9 cellular contexts compared by ENCODE assay signal in genomic region chr2:10911291-10912075, GRCh38. TPM values are rescaled to one million over a fixed set of nuclear protein-coding genes. Genes with fewer than 3 reads are reported as not detected.
A peak's percentile ranks its signal among the peaks of the same experiment; 100 is the strongest.
DNase-seq lines count a peak whose midpoint lies in the region; ATAC-seq and TF ChIP-seq lines count a peak whose summit lies in the region.
"Had no signal": no experiment of that assay in that cellular context is flagged by ENCODE, and none has a peak within 500 bp of the region (broad histone marks: within the 10 kb centered on the region; RNA-seq: fewer than 3 reads in every experiment).

A gene with protein sequence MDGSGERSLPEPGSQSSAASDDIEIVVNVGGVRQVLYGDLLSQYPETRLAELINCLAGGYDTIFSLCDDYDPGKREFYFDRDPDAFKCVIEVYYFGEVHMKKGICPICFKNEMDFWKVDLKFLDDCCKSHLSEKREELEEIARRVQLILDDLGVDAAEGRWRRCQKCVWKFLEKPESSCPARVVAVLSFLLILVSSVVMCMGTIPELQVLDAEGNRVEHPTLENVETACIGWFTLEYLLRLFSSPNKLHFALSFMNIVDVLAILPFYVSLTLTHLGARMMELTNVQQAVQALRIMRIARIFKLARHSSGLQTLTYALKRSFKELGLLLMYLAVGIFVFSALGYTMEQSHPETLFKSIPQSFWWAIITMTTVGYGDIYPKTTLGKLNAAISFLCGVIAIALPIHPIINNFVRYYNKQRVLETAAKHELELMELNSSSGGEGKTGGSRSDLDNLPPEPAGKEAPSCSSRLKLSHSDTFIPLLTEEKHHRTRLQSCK (plus strand): TSS chr2:10911934. CDS start chr2:10912427, 493 bp downstream.

- no peaks in the 10 kb centered on the region for H3K9me3 Mint-ChIP-seq in stimulated activated memory B cell treated with anti-CD40 and anti-IgM and Interleukin-4, amounts not matched to agents 10 μg/mL and 1 μg/mL and 100 μg/mL, for 72 hours
- H3K9me3 Mint-ChIP-seq: central memory CD8-positive, alpha-beta T cell had no signal

- TF ChIP-seq CTCF in AG09319 (IDR thresholded peaks at IDR 0.05; ENCODE audit: low read depth, low read length) (peak; percentile 33), IMR-90 (conservative IDR thresholded peaks at IDR 0.05; ENCODE audit: low read depth, low read length) (peak; percentile 46)

- no peak within 1 kb of the TSS; the same call in 1 of the 2 replicates for H3K27ac ChIP-seq in IMR-90 (ENCODE audit: insufficient read depth, low read length)
- peak within 1 kb of the TSS; percentile 22 for H3K27ac ChIP-seq in SJCRH30

- H4K20me1 ChIP-seq in IMR-90 (ENCODE audit: insufficient read depth, low read length) = no peaks in the 10 kb centered on the region

- no peaks in the 10 kb centered on the region for H3K36me3 ChIP-seq in IMR-90 (ENCODE audit: control insufficient read depth, insufficient read depth, low read length)
- no peaks in the 10 kb centered on the region for H3K36me3 ChIP-seq in SJCRH30
- H3K36me3 ChIP-seq in neuron (ENCODE audit: insufficient read depth, low read length) = no peaks in the 10 kb centered on the region

- H2AK9ac ChIP-seq in IMR-90 (replicated peaks; ENCODE audit: low read depth, low read length, poor library complexity) = peak within 1 kb of the TSS; percentile 35

- peaks cover 0 to 23% of the 10 kb centered on the region in 2 experiments; a peak in 2 of 4 replicates for H3K79me1 ChIP-seq in IMR-90 (ENCODE audit: low read depth in 1 of 2, low read length in 2 of 2)

- H4K5ac ChIP-seq in IMR-90 (ENCODE audit: low read depth, low read length) = no peak within 1 kb of the TSS

- dilution Hi-C loops in IMR-90 (cut with HindIII; ENCODE audit: low sequenced_read_pairs, unreplicated experiment) = no loop called here

- TF ChIP-seq POLR2A in IMR-90 (IDR thresholded peaks at IDR 0.05; ENCODE audit: low read depth, low read length) = no peak

- H3K18ac ChIP-seq in IMR-90 (ENCODE audit: low read depth, low read length) = no peak within 1 kb of the TSS

- H3K23ac ChIP-seq in IMR-90 (ENCODE audit: low read depth, low read length) = 0 out of 2 replicates have a peak within 1 kb of the TSS, but pooled peaks have one; percentile 24

- peak within 1 kb of the TSS; percentile 44 for H2BK120ac ChIP-seq in IMR-90 (ENCODE audit: low read depth, low read length)

- H3K4ac ChIP-seq in IMR-90 (ENCODE audit: low read depth, low read length) = peak within 1 kb of the TSS; percentile 33; the same call in 1 of the 2 replicates

- POLR2A ChIA-PET in IMR-90 (lab: Charles Lee; ENCODE audit: unreplicated experiment) = no interaction called here

- no TSS peak for BruUV-seq in IMR-90 (replicated peaks; lab: Mats Ljungman, UMichigan)

- H2BK15ac ChIP-seq in IMR-90 (ENCODE audit: low read depth, low read length) = no peak within 1 kb of the TSS

- 14% methylated on average over 31 of the region's 53 CpGs; no CpG with 5 or more reads in 1 of the 2 experiments for WGBS in IMR-90 (ENCODE audit: extremely low coverage in 2 of 2, insufficient read length in 1 of 2), 2 experiments

- intact Hi-C loops in IMR-90 (cut with micrococcal nuclease) = loop anchor here (2.0 to 5.0 kb wide), 2 partner anchors 79 to 213 kb away; no protein-coding TSS in a partner anchor

- H2AFZ ChIP-seq in IMR-90 (replicated peaks; ENCODE audit: low read length, poor library complexity) = peak within 1 kb of the TSS; percentile 90
- H2AFZ ChIP-seq in neuron (ENCODE audit: low read depth, low read length) = peak within 1 kb of the TSS; percentile 75

- H3K4me1 Mint-ChIP-seq in stimulated activated memory B cell treated with anti-CD40 and anti-IgM and Interleukin-4, amounts not matched to agents 10 μg/mL and 1 μg/mL and 100 μg/mL, for 72 hours = no peaks in the 10 kb centered on the region
- H3K4me1 Mint-ChIP-seq: central memory CD8-positive, alpha-beta T cell had no signal

- H3K4me1 ChIP-seq in IMR-90 (ENCODE audit: control insufficient read depth, insufficient read depth, low read length) (no peaks in the 10 kb centered on the region), SJCRH30 (peaks cover 6% of the 10 kb centered on the region), neuron (ENCODE audit: insufficient read depth, low read length) (peaks cover 15% of the 10 kb centered on the region)

- ATAC-seq in IMR-90 (ENCODE audit: low read depth) = peak; percentile 84
- ATAC-seq in stimulated activated memory B cell treated with anti-CD40 and anti-IgM and Interleukin-4, amounts not matched to agents 10 μg/mL and 1 μg/mL and 100 μg/mL, for 72 hours = no peak
- ATAC-seq in HG02642 (IDR thresholded peaks at IDR 0.05; ENCODE audit: poor library complexity, unreplicated experiment) = no peak
- no peak for ATAC-seq in GM21717 (IDR thresholded peaks at IDR 0.05; ENCODE audit: unreplicated experiment)

- TF ChIP-seq RAD21 in IMR-90 (IDR thresholded peaks at IDR 0.05; ENCODE audit: low read length) = peak; percentile 49

- CTCF ChIA-PET in IMR-90 (lab: Yijun Ruan, JAX) = interaction anchor here (0.7 to 1.2 kb wide), 5 partner anchors 53 to 213 kb away, joined by 3 read pairs; no protein-coding TSS in a partner anchor

- no peak within 1 kb of the TSS for H3K27ac Mint-ChIP-seq in stimulated activated memory B cell treated with anti-CD40 and anti-IgM and Interleukin-4, amounts not matched to agents 10 μg/mL and 1 μg/mL and 100 μg/mL, for 72 hours

- no peaks in the 10 kb centered on the region for H3K9me3 ChIP-seq in IMR-90 (ENCODE audit: control insufficient read depth, insufficient read depth, low read length)
- no peaks in the 10 kb centered on the region for H3K9me3 ChIP-seq in SJCRH30 (replicated peaks)
- peaks cover 10% of the 10 kb centered on the region for H3K9me3 ChIP-seq in neuron (ENCODE audit: low read length)

- H3K9me1 ChIP-seq in IMR-90 (ENCODE audit: insufficient read depth, low read length) = peaks cover 4% of the 10 kb centered on the region; the same call in 1 of the 2 replicates

- peak within 1 kb of the TSS; percentile 86 for H2AK5ac ChIP-seq in IMR-90 (ENCODE audit: low read depth, low read length)

- H3K9ac ChIP-seq in IMR-90 (ENCODE audit: low read depth, low read length) = no peak within 1 kb of the TSS

- H3K4me3 Mint-ChIP-seq in stimulated activated memory B cell treated with anti-CD40 and anti-IgM and Interleukin-4, amounts not matched to agents 10 μg/mL and 1 μg/mL and 100 μg/mL, for 72 hours = no peak within 1 kb of the TSS
- H3K4me3 Mint-ChIP-seq: central memory CD8-positive, alpha-beta T cell had no signal

- 0 out of 2 replicates have a peak within 1 kb of the TSS, but pooled peaks have one; percentile 11 for H3K56ac ChIP-seq in IMR-90 (ENCODE audit: extremely low read depth, insufficient read depth, low read length)

- peak within 1 kb of the TSS; percentile 11 for H2BK20ac ChIP-seq in IMR-90 (ENCODE audit: low read depth, low read length)

- no peaks in the 10 kb centered on the region for H3K36me3 Mint-ChIP-seq in stimulated activated memory B cell treated with anti-CD40 and anti-IgM and Interleukin-4, amounts not matched to agents 10 μg/mL and 1 μg/mL and 100 μg/mL, for 72 hours

- no peak within 1 kb of the TSS for H4K91ac ChIP-seq in IMR-90 (ENCODE audit: insufficient read depth, low read depth, low read length)

- peak within 1 kb of the TSS in 1 of 2 experiments; percentile 50; a peak in 1 of 4 replicates for H4K8ac ChIP-seq in IMR-90 (ENCODE audit: low read depth in 2 of 2, low read length in 2 of 2)

- H3K27me3 ChIP-seq in IMR-90 (ENCODE audit: control insufficient read depth, insufficient read depth, low read length) (no peaks in the 10 kb centered on the region), SJCRH30 (no peaks in the 10 kb centered on the region), neuron (ENCODE audit: insufficient read depth, low read length) (peaks cover 4% of the 10 kb centered on the region)

- H2BK5ac ChIP-seq in IMR-90 (ENCODE audit: low read depth, low read length, poor library complexity, severe bottlenecking) = no peak within 1 kb of the TSS

- H3K4me3 ChIP-seq in IMR-90 (ENCODE audit: insufficient read depth, low read depth, low read length) (peak within 1 kb of the TSS; percentile 46), SJCRH30 (peak within 1 kb of the TSS; percentile 36), neuron (ENCODE audit: low read length) (peak within 1 kb of the TSS; percentile 28)

- H3K4me2 ChIP-seq in IMR-90 (ENCODE audit: low read depth, low read length) = peak within 1 kb of the TSS; percentile 78

- 0 out of 2 replicates have a peak within 1 kb of the TSS, but pooled peaks have one; percentile 15 for H3K14ac ChIP-seq in IMR-90 (replicated peaks; ENCODE audit: low read depth, low read length)

- in situ Hi-C loops in IMR-90 (cut with MboI; ENCODE audit: low sequenced_read_pairs) = no loop called here

- DNase-seq in AG09319 (ENCODE audit: extremely low read depth, low read depth) = no peak
- DNase-seq in IMR-90 = peak; percentile 65
- DNase-seq in SJCRH30 = peak; percentile 90
- peak; percentile 14 for DNase-seq in fibroblast of the conjunctiva (ENCODE audit: low read depth)

- H3K27me3 Mint-ChIP-seq in stimulated activated memory B cell treated with anti-CD40 and anti-IgM and Interleukin-4, amounts not matched to agents 10 μg/mL and 1 μg/mL and 100 μg/mL, for 72 hours = peaks cover 63% of the 10 kb centered on the region

TF ChIP-seq in IMR-90, 13 proteins besides CTCF, POLR2A, EP300 and RAD21:
- TF ChIP-seq BHLHE40 (IDR thresholded peaks at IDR 0.05; ENCODE audit: low read depth, low read length) (peak; percentile 66; the same call in 1 of the 2 replicates), CHD1 (IDR thresholded peaks at IDR 0.05; ENCODE audit: low read depth, low read length) (no peak), SMC3 (IDR thresholded peaks at IDR 0.05; ENCODE audit: low read depth, low read length) (peak; percentile 40)
TF ChIP-seq in IMR-90: peak in this region for 2.

RNA-seq across cellular contexts. Expression of the gene that starts here (rescaled TPM):
- 0.54 and 0.56 TPM in 2 replicates for total RNA-seq in IMR-90 (2012; rRNA removed)
- polyA plus RNA-seq in IMR-90 (2012; rRNA removed) = 1.4 TPM in 2 replicates
- polyA plus RNA-seq in IMR-90 (2012; cell fraction: cytosol; rRNA removed) = 0.61 and 2.1 TPM in 2 replicates
- 0.88 and 2.2 TPM in 2 replicates for polyA plus RNA-seq in IMR-90 (2012; cell fraction: nucleus; rRNA removed; ENCODE audit: low replicate concordance)
- total RNA-seq in SJCRH30 (2014; rRNA removed; shearing (Covaris generic)) = 0.42 and 0.51 TPM in 2 replicates

Comparison
In these comparisons a context has a peak if more than half of its experiments do, and no peak if none do; other contexts are left out.
1. Peak in DNase-seq, H3K4me3 ChIP-seq and H3K27ac ChIP-seq in SJCRH30; RNA of the gene not detected or under 1 TPM.